In the genomic region with DNA sequence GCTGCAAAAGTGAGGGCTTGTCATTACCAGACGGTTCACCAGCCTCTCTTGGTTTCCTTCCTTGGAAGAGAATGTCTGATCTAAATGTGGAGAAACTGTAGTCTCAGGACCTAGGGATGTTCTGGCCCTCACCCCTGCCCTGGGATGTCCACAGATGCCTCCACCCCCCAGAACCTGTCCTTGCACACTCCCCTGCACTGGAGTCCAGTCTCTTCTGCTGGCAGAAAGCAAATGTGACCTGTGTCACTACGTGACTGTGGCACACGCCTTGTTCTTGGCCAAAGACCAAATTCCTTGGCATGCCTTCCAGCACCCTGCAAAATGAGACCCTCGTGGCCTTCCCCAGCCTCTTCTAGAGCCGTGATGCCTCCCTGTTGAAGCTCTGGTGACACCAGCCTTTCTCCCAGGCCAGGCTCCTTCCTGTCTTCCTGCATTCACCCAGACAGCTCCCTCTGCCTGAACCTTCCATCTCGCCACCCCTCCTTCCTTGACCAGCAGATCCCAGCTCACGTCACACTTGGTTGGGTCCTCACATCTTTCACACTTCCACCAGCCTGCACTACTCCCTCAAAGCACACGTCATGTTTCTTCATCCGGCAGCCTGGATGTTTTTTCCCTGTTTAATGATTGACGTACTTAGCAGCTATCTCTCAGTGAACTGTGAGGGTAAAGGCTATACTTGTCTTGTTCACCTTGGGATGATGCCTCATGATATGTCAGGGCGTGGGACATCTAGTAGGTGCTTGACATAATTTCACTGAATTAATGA, we compare ENCODE assay signal across 1 cellular context.
TF ChIP-seq lines count a peak whose summit lies in the region.

No MANE protein-coding gene starts in this region.

TF ChIP-seq in liver, 16 proteins besides CTCF, POLR2A, EP300 and RAD21:
- peak; percentile 71 to 74 for TF ChIP-seq HNF4A (conservative IDR thresholded peaks at IDR 0.05)
- peak; percentile 10 to 16 for TF ChIP-seq JUND (IDR thresholded peaks at IDR 0.05)
- TF ChIP-seq SP1 (IDR thresholded peaks at IDR 0.05) = peak; percentile 69
- TF ChIP-seq RXRA (IDR thresholded peaks at IDR 0.05) = peak; percentile 63 to 64
- TF ChIP-seq FOXA2 (IDR thresholded peaks at IDR 0.05) = no peak
- TF ChIP-seq TAF1 (conservative IDR thresholded peaks at IDR 0.05) = no peak
- TF ChIP-seq GABPA (IDR thresholded peaks at IDR 0.05 in 1 of 2, conservative IDR thresholded peaks at IDR 0.05 in 1 of 2) = peak; percentile 66 to 86
